1 cellular context compared by ENCODE assay signal in genomic region chr10:72248477-72249151, GRCh38.
TF ChIP-seq lines count a peak whose summit lies in the region.

No MANE protein-coding gene starts in this region.

TF ChIP-seq in HepG2, 621 proteins besides CTCF, POLR2A, EP300 and RAD21 (continued from another document and continues in another):
- TF ChIP-seq ZNF710 (CRISPR knock-in tag; IDR thresholded peaks at IDR 0.05; ENCODE audit: borderline replicate concordance) (no peak), ZNF564 (CRISPR knock-in tag; IDR thresholded peaks at IDR 0.05) (no peak), HOXA5 (CRISPR knock-in tag; IDR thresholded peaks at IDR 0.05) (no peak), ZNF383 (CRISPR knock-in tag; IDR thresholded peaks at IDR 0.05; ENCODE audit: borderline replicate concordance) (no peak; the same call in 1 of the 2 replicates), NFE2L1 (CRISPR knock-in tag; IDR thresholded peaks at IDR 0.05; ENCODE audit: borderline replicate concordance) (no peak), ZBTB38 (CRISPR knock-in tag; IDR thresholded peaks at IDR 0.05) (peak; percentile 74), HOXA7 (CRISPR knock-in tag; IDR thresholded peaks at IDR 0.05) (no peak), BCL6 (CRISPR knock-in tag; IDR thresholded peaks at IDR 0.05) (peak; percentile 35; the same call in 1 of the 2 replicates), ARNT2 (CRISPR knock-in tag; IDR thresholded peaks at IDR 0.05; ENCODE audit: low read depth) (no peak), ZFP41 (CRISPR knock-in tag; IDR thresholded peaks at IDR 0.05; ENCODE audit: borderline replicate concordance) (no peak), ZNF180 (CRISPR knock-in tag; IDR thresholded peaks at IDR 0.05; ENCODE audit: borderline replicate concordance, low read depth) (no peak), SMYD3 (CRISPR knock-in tag; IDR thresholded peaks at IDR 0.05) (no peak), ZNF513 (CRISPR knock-in tag; conservative IDR thresholded peaks at IDR 0.05) (no peak), ATF2 (CRISPR knock-in tag; IDR thresholded peaks at IDR 0.05) (peak; percentile 63; the same call in 1 of the 2 replicates), ZNF350 (CRISPR knock-in tag; IDR thresholded peaks at IDR 0.05; ENCODE audit: borderline replicate concordance, low read depth) (peak; percentile 67; the same call in 1 of the 2 replicates), ZBTB1 (CRISPR knock-in tag; IDR thresholded peaks at IDR 0.05; ENCODE audit: borderline replicate concordance) (no peak), ZFY (CRISPR knock-in tag; IDR thresholded peaks at IDR 0.05) (peak; percentile 75), ZNF784 (CRISPR knock-in tag; IDR thresholded peaks at IDR 0.05; ENCODE audit: borderline replicate concordance) (no peak), MEF2D (CRISPR knock-in tag; IDR thresholded peaks at IDR 0.05) (no peak), MTF2 (CRISPR knock-in tag; IDR thresholded peaks at IDR 0.05; ENCODE audit: borderline replicate concordance) (no peak), STAG1 (CRISPR knock-in tag; IDR thresholded peaks at IDR 0.05) (peak; percentile 3; the same call in 1 of the 2 replicates), SNAI1 (CRISPR knock-in tag; IDR thresholded peaks at IDR 0.05; ENCODE audit: borderline replicate concordance) (no peak), ZKSCAN5 (CRISPR knock-in tag; IDR thresholded peaks at IDR 0.05) (no peak), SRSF9 (IDR thresholded peaks at IDR 0.05; ENCODE audit: borderline replicate concordance, insufficient read depth, low read depth, low read length, poor library complexity, severe bottlenecking) (no peak), ZBTB7A (CRISPR knock-in tag; IDR thresholded peaks at IDR 0.05) (no peak), ZIK1 (CRISPR knock-in tag; IDR thresholded peaks at IDR 0.05; ENCODE audit: borderline replicate concordance, low read depth) (peak; percentile 17; the same call in 1 of the 2 replicates), SETDB1 (CRISPR knock-in tag; IDR thresholded peaks at IDR 0.05; ENCODE audit: borderline replicate concordance) (no peak), ZNF777 (CRISPR knock-in tag; IDR thresholded peaks at IDR 0.05) (peak; percentile 20; the same call in 1 of the 2 replicates), SIN3A (IDR thresholded peaks at IDR 0.05; ENCODE audit: borderline replicate concordance, low read depth, low read length) (0 out of 2 replicates have a peak, but pooled peaks have one; percentile 37), ZNF670 (CRISPR knock-in tag; IDR thresholded peaks at IDR 0.05; ENCODE audit: borderline replicate concordance) (no peak), SAP130 (CRISPR knock-in tag; IDR thresholded peaks at IDR 0.05; ENCODE audit: low read depth) (peak; percentile 64; the same call in 1 of the 2 replicates), ZNF577 (CRISPR knock-in tag; IDR thresholded peaks at IDR 0.05; ENCODE audit: borderline replicate concordance, low read depth) (no peak), KMT2A (CRISPR knock-in tag; IDR thresholded peaks at IDR 0.05) (no peak), PBX3 (CRISPR knock-in tag; IDR thresholded peaks at IDR 0.05; ENCODE audit: borderline replicate concordance) (no peak; the same call in 1 of the 2 replicates), KLF11 (CRISPR knock-in tag; IDR thresholded peaks at IDR 0.05) (no peak), ZNF230 (CRISPR knock-in tag; IDR thresholded peaks at IDR 0.05) (no peak), ZFP82 (CRISPR knock-in tag; IDR thresholded peaks at IDR 0.05; ENCODE audit: borderline replicate concordance) (0 out of 2 replicates have a peak, but pooled peaks have one; percentile 32), REXO4 (CRISPR knock-in tag; IDR thresholded peaks at IDR 0.05; ENCODE audit: borderline replicate concordance) (no peak), ZNF558 (CRISPR knock-in tag; IDR thresholded peaks at IDR 0.05; ENCODE audit: borderline replicate concordance) (no peak), HNF4A (CRISPR knock-in tag; IDR thresholded peaks at IDR 0.05) (no peak), NR2C2 (CRISPR knock-in tag; IDR thresholded peaks at IDR 0.05; ENCODE audit: borderline replicate concordance) (0 out of 2 replicates have a peak, but pooled peaks have one; percentile 28), ZMAT3 (CRISPR knock-in tag; conservative IDR thresholded peaks at IDR 0.05) (no peak), ZNF546 (CRISPR knock-in tag; conservative IDR thresholded peaks at IDR 0.05) (no peak), CENPT (CRISPR knock-in tag; IDR thresholded peaks at IDR 0.05; ENCODE audit: low read depth) (no peak), ZMYM3 (CRISPR knock-in tag; IDR thresholded peaks at IDR 0.05) (peak; percentile 96), NRL (CRISPR knock-in tag; IDR thresholded peaks at IDR 0.05; ENCODE audit: borderline replicate concordance) (no peak), ZNF550 (CRISPR knock-in tag; IDR thresholded peaks at IDR 0.05; ENCODE audit: borderline replicate concordance) (no peak), PRPF4 (IDR thresholded peaks at IDR 0.05; ENCODE audit: low read depth, low read length, poor library complexity, severe bottlenecking) (no peak), BORCS8-MEF2B (CRISPR knock-in tag; IDR thresholded peaks at IDR 0.05) (no peak)
- TF ChIP-seq, protein P1, sequence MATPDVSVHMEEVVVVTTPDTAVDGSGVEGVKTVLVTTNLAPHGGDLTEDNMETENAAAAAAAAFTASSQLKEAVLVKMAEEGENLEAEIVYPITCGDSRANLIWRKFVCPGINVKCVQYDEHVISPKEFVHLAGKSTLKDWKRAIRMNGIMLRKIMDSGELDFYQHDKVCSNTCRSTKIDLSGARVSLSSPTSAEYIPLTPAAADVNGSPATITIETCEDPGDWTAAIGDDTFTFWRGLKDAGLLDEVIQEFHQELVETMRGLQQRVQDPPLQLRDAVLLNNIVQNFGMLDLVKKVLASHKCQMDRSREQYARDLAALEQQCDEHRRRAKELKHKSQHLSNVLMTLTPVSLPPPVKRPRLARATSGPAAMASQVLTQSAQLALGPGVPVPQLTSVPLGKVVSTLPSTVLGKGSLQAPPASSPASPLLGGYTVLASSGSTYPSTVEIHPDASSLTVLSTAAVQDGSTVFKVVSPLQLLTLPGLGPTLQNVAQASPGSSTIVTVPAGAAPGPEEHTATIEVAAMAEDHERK (CRISPR knock-in tag; IDR thresholded peaks at IDR 0.05; ENCODE audit: low read depth), result no peak
- TF ChIP-seq, protein P2, sequence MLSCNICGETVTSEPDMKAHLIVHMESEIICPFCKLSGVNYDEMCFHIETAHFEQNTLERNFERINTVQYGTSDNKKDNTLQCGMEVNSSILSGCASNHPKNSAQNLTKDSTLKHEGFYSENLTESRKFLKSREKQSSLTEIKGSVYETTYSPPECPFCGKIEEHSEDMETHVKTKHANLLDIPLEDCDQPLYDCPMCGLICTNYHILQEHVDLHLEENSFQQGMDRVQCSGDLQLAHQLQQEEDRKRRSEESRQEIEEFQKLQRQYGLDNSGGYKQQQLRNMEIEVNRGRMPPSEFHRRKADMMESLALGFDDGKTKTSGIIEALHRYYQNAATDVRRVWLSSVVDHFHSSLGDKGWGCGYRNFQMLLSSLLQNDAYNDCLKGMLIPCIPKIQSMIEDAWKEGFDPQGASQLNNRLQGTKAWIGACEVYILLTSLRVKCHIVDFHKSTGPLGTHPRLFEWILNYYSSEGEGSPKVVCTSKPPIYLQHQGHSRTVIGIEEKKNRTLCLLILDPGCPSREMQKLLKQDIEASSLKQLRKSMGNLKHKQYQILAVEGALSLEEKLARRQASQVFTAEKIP (CRISPR knock-in tag; IDR thresholded peaks at IDR 0.05; ENCODE audit: borderline replicate concordance), result no peak
- TF ChIP-seq, protein P3, sequence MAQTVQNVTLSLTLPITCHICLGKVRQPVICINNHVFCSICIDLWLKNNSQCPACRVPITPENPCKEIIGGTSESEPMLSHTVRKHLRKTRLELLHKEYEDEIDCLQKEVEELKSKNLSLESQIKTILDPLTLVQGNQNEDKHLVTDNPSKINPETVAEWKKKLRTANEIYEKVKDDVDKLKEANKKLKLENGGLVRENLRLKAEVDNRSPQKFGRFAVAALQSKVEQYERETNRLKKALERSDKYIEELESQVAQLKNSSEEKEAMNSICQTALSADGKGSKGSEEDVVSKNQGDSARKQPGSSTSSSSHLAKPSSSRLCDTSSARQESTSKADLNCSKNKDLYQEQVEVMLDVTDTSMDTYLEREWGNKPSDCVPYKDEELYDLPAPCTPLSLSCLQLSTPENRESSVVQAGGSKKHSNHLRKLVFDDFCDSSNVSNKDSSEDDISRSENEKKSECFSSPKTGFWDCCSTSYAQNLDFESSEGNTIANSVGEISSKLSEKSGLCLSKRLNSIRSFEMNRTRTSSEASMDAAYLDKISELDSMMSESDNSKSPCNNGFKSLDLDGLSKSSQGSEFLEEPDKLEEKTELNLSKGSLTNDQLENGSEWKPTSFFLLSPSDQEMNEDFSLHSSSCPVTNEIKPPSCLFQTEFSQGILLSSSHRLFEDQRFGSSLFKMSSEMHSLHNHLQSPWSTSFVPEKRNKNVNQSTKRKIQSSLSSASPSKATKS (CRISPR knock-in tag; IDR thresholded peaks at IDR 0.05), result no peak
- TF ChIP-seq, protein P4, sequence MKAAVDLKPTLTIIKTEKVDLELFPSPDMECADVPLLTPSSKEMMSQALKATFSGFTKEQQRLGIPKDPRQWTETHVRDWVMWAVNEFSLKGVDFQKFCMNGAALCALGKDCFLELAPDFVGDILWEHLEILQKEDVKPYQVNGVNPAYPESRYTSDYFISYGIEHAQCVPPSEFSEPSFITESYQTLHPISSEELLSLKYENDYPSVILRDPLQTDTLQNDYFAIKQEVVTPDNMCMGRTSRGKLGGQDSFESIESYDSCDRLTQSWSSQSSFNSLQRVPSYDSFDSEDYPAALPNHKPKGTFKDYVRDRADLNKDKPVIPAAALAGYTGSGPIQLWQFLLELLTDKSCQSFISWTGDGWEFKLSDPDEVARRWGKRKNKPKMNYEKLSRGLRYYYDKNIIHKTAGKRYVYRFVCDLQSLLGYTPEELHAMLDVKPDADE (CRISPR knock-in tag; IDR thresholded peaks at IDR 0.05), result no peak
- TF ChIP-seq, protein P5, sequence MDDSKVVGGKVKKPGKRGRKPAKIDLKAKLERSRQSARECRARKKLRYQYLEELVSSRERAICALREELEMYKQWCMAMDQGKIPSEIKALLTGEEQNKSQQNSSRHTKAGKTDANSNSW (CRISPR knock-in tag; IDR thresholded peaks at IDR 0.05; ENCODE audit: borderline replicate concordance), result no peak
- TF ChIP-seq, protein P6, sequence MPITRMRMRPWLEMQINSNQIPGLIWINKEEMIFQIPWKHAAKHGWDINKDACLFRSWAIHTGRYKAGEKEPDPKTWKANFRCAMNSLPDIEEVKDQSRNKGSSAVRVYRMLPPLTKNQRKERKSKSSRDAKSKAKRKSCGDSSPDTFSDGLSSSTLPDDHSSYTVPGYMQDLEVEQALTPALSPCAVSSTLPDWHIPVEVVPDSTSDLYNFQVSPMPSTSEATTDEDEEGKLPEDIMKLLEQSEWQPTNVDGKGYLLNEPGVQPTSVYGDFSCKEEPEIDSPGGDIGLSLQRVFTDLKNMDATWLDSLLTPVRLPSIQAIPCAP (CRISPR knock-in tag; IDR thresholded peaks at IDR 0.05; ENCODE audit: low read depth), result no peak
- TF ChIP-seq, protein P7, sequence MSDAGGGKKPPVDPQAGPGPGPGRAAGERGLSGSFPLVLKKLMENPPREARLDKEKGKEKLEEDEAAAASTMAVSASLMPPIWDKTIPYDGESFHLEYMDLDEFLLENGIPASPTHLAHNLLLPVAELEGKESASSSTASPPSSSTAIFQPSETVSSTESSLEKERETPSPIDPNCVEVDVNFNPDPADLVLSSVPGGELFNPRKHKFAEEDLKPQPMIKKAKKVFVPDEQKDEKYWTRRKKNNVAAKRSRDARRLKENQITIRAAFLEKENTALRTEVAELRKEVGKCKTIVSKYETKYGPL (CRISPR knock-in tag; IDR thresholded peaks at IDR 0.05), result no peak
